ENCODE assay signal across 8 cellular contexts in the genomic region with DNA sequence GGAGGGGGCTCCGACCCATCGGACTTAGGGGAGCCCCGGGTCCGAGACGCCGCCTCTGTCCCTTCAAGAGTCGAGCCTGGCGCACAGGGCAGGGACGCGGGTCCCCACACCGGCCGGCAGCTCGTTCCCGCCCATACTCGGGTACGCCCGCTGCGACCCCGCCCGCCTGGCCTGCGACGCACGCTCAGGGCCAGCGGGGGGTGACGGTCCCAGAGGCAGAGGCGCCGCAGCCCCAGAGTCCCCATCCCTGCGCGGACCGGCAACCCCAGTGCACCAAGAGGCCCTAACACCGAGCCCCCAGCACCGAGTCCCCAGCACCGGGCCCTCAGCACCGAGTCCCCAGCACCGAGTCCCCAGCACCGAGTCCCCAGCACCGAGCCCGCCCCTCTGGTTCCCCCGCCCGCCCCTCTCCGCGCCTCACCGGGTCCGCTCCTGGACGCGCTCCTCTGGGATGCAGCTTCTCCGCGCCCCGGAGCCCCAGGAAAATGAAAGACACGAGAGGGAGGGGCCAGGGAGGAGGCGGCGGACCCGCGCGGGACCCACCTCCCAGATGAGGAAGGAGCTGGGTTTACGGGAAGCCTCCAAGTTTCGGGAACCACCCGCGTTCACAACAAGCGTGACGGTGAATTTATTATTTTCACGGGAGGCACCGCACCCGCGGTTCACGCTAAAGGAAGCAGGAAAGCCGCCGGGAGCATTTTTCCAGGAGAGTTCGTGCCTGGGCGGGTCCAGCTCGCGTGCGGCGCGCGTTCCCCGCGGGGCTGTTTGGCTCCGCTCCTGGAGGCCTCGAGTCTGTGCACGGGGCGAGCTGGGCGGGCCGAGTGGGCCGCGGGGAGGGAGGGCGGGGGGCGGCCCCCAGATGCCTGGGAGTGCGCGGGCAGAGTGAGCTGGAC. TPM values are rescaled to one million over a fixed set of nuclear protein-coding genes. Genes with fewer than 3 reads are reported as not detected.
A peak's percentile ranks its signal among the peaks of the same experiment; 100 is the strongest.
DNase-seq lines count a peak whose midpoint lies in the region; ATAC-seq, FAIRE-seq and TF ChIP-seq lines count a peak whose summit lies in the region.

A gene (minus strand): TSS at position 488 of the 893 bp plus-strand sequence. CDS start 6,526 bp downstream, outside the sequence.

- H3K27ac ChIP-seq in RWPE2 (ENCODE audit: poor library complexity, severe bottlenecking) (peak within 1 kb of the TSS; percentile 59), WERI-Rb-1 (no peak within 1 kb of the TSS)

- no peaks in the 10 kb centered on the region for H3K9me3 ChIP-seq in RWPE2 (ENCODE audit: severe bottlenecking)
- H3K9me3 ChIP-seq in WERI-Rb-1 (ENCODE audit: severe bottlenecking), result no peaks in the 10 kb centered on the region

- H3K36me3 ChIP-seq in RWPE2 (ENCODE audit: low read depth), result no peaks in the 10 kb centered on the region
- no peaks in the 10 kb centered on the region for H3K36me3 ChIP-seq in WERI-Rb-1

- no peaks in the 10 kb centered on the region for H3K36me3 Mint-ChIP-seq in naive B cell

- H3K4me3 Mint-ChIP-seq in naive B cell, result peak within 1 kb of the TSS; percentile 58 to 94 (median 92)

- H3K4me1 Mint-ChIP-seq in naive B cell, result peaks cover 22 to 32% (median 28%) of the 10 kb centered on the region in 3 donors

- peak within 1 kb of the TSS; percentile 33 for H3K4me3 ChIP-seq in RWPE2 (ENCODE audit: severe bottlenecking)
- peak within 1 kb of the TSS; percentile 60 for H3K4me3 ChIP-seq in epithelial cell of esophagus (ENCODE audit: low read length)
- no peak within 1 kb of the TSS for H3K4me3 ChIP-seq in WERI-Rb-1 (ENCODE audit: low read depth, low read length)

- H3K27ac Mint-ChIP-seq in naive B cell, result peak within 1 kb of the TSS in 5 of 6 donors; percentile 53 to 87 (median 65)

- peaks cover 40% of the 10 kb centered on the region for H3K4me1 ChIP-seq in RWPE2 (ENCODE audit: insufficient read depth, poor library complexity, severe bottlenecking)

- ATAC-seq in RWPE2 (ENCODE audit: low read depth) (peak; percentile 21; the same call in 2 of the 3 replicates), naive B cell (ENCODE audit: low read depth in 2 of 2) (peak; percentile 29 to 39), HG03280 (IDR thresholded peaks at IDR 0.05; ENCODE audit: unreplicated experiment) (no peak)

- no peaks in the 10 kb centered on the region for H3K27me3 ChIP-seq in RWPE2 (ENCODE audit: insufficient read depth, poor library complexity, severe bottlenecking)
- no peaks in the 10 kb centered on the region for H3K27me3 ChIP-seq in WERI-Rb-1 (ENCODE audit: insufficient read depth, low read depth, severe bottlenecking)

- no peak for FAIRE-seq in HTR-8/SVneo (lab: Jason Lieb, UNC)

- DNase-seq in GM03348 (ENCODE audit: low spot score) (peak; percentile 80), RWPE2 (ENCODE audit: low spot score) (peak; percentile 73), epithelial cell of esophagus (ENCODE audit: low read depth) (peak; percentile 62), naive B cell (no peak), GM19240 (ENCODE audit: insufficient read length, low spot score) (no peak), WERI-Rb-1 (no peak), HTR-8/SVneo (ENCODE audit: insufficient read length, low spot score) (no peak)

- TF ChIP-seq CTCF in RWPE2 (IDR thresholded peaks at IDR 0.05; ENCODE audit: poor library complexity, severe bottlenecking) (no peak), epithelial cell of esophagus (IDR thresholded peaks at IDR 0.05; ENCODE audit: insufficient read depth, low read depth, low read length, missing control alignments) (no peak), WERI-Rb-1 (IDR thresholded peaks at IDR 0.05; ENCODE audit: low read depth, low read length) (no peak)

- peaks cover 5 to 33% (median 30%) of the 10 kb centered on the region in 3 donors for H3K27me3 Mint-ChIP-seq in naive B cell

- peaks cover 0 to 2% (median 0%) of the 10 kb centered on the region in 7 donors for H3K9me3 Mint-ChIP-seq in naive B cell

RNA-seq across cellular contexts. Expression of the gene that starts here (rescaled TPM):
- polyA plus RNA-seq in naive B cell (ENCODE audit: low read depth in 6 of 6), result 1 to 10 TPM in 1 of 6 donors, under 1 TPM in 1, not detected in 4; 0.19 to 2.2 TPM

Comparison
In these comparisons a context has a peak if more than half of its experiments do, and no peak if none do; other contexts are left out.
1. DNase-seq: peak in GM03348 (single experiment), RWPE2 (single experiment) and epithelial cell of esophagus (single experiment); none in naive B cell (single experiment), GM19240 (single experiment), WERI-Rb-1 (single experiment) and HTR-8/SVneo (single experiment).